8 cellular contexts compared by ENCODE assay signal in genomic region chr14:102362545-102363181, GRCh38. TPM values are rescaled to one million over a fixed set of nuclear protein-coding genes. Genes with fewer than 3 reads are reported as not detected.
DNase-seq lines count a peak whose midpoint lies in the region; ATAC-seq and TF ChIP-seq lines count a peak whose summit lies in the region.

Gene CINP (minus strand): TSS chr14:102362890. CDS start chr14:102362851, 39 bp downstream.
Gene TECPR2 (plus strand): TSS chr14:102362941. CDS start chr14:102376722, 13,781 bp downstream.

- H3K4me1 ChIP-seq in Caco-2 (no peaks in the 10 kb centered on the region), HUES48 (ENCODE audit: control insufficient read depth, insufficient read depth, low read length) (peaks cover 8% of the 10 kb centered on the region), NT2/D1 (ENCODE audit: insufficient read depth, insufficient read length) (no peaks in the 10 kb centered on the region), endocrine pancreas (ENCODE audit: control insufficient read depth, insufficient read depth, low read length) (no peaks in the 10 kb centered on the region)

- H3K4me3 ChIP-seq in Caco-2 (ENCODE audit: low read depth, low read length) (peak within 1 kb of the TSS; percentile 49), HUES48 (ENCODE audit: low read depth, low read length) (peak within 1 kb of the TSS; percentile 95), NT2/D1 (ENCODE audit: insufficient read length, low read depth) (peak within 1 kb of the TSS; percentile 55), endocrine pancreas (ENCODE audit: control insufficient read depth, insufficient read depth, low read length) (peak within 1 kb of the TSS; percentile 89)

- H3K9ac ChIP-seq in HUES48 (ENCODE audit: low read depth, low read length) (peak within 1 kb of the TSS; percentile 40), NT2/D1 (ENCODE audit: insufficient read length, low read depth) (peak within 1 kb of the TSS; percentile 90), endocrine pancreas (ENCODE audit: control insufficient read depth, insufficient read depth, low read length) (peak within 1 kb of the TSS; percentile 95)

- H3K36me3 ChIP-seq in Caco-2 (ENCODE audit: control insufficient read depth, insufficient read depth, low read length) (no peaks in the 10 kb centered on the region), HUES48 (ENCODE audit: control insufficient read depth, insufficient read depth, low read length) (peaks cover 14% of the 10 kb centered on the region), NT2/D1 (ENCODE audit: insufficient read depth, insufficient read length, low read length) (peaks cover 26% of the 10 kb centered on the region), endocrine pancreas (ENCODE audit: control insufficient read depth, insufficient read depth, low read length) (no peaks in the 10 kb centered on the region)

- intact Hi-C loops in Caco-2 (cut with micrococcal nuclease; ENCODE audit: unreplicated experiment) = no loop called here

- H3K9me3 Mint-ChIP-seq in Caco-2 (ENCODE audit: unreplicated experiment) = no peaks in the 10 kb centered on the region

- no peaks in the 10 kb centered on the region for H3K27me3 Mint-ChIP-seq in Caco-2 (ENCODE audit: insufficient read depth, unreplicated experiment)

- peak; percentile 90 for ATAC-seq in GM21390 (IDR thresholded peaks at IDR 0.05; ENCODE audit: unreplicated experiment)

- no peaks in the 10 kb centered on the region for H3K4me1 Mint-ChIP-seq in Caco-2 (ENCODE audit: low read depth, unreplicated experiment)

- H3K27ac ChIP-seq in HUES48 (ENCODE audit: low read depth, low read length) = peak within 1 kb of the TSS; percentile 49

- no TSS peak for BruUV-seq in Caco-2 (replicated peaks; lab: Mats Ljungman, UMichigan)

- H3K4me3 Mint-ChIP-seq in Caco-2 (ENCODE audit: unreplicated experiment) = peak within 1 kb of the TSS; percentile 91

- H3K27ac Mint-ChIP-seq in Caco-2 (ENCODE audit: unreplicated experiment) = peak within 1 kb of the TSS; percentile 82

- CTCF ChIA-PET in Caco-2 (lab: Charles Lee) = no interaction called here

- POLR2A ChIA-PET in Caco-2 (lab: Charles Lee) = interaction anchor here (0.6 to 0.9 kb wide), 3 partner anchors 13 to 277 kb away, joined by 3 to 4 read pairs (median 4); no protein-coding TSS in a partner anchor

- H3K9me3 ChIP-seq in Caco-2 (no peaks in the 10 kb centered on the region), HUES48 (ENCODE audit: control insufficient read depth, insufficient read depth, low read length) (no peaks in the 10 kb centered on the region), NT2/D1 (ENCODE audit: insufficient read depth, low read length) (no peaks in the 10 kb centered on the region), endocrine pancreas (ENCODE audit: control insufficient read depth, low read length) (no peaks in the 10 kb centered on the region)

- DNase-seq in Caco-2 (peak; percentile 96), NT2/D1 (ENCODE audit: low read depth, low spot score) (peak; percentile 89), mesenteric fat pad (ENCODE audit: low spot score) (peak; percentile 99)
- DNase-seq in activated CD8-positive, alpha-beta memory T cell treated with anti-CD3 and anti-CD28 coated beads, Interleukin-2, amount 50 U/mL, for 1 hour (ENCODE audit: extremely low read depth) = peak; percentile 84
- DNase-seq in stimulated activated CD8-positive, alpha-beta memory T cell treated with anti-CD3 and anti-CD28 coated beads, Interleukin-15, amount 100 ng/mL, for 1 hour (ENCODE audit: low read depth) = peak; percentile 98

- peaks cover 12% of the 10 kb centered on the region for H3K36me3 Mint-ChIP-seq in Caco-2 (ENCODE audit: insufficient read depth, unreplicated experiment)

- no peak for TF ChIP-seq CTCF in Caco-2 (IDR thresholded peaks at IDR 0.05; ENCODE audit: insufficient read depth in 1 of 2, low read depth in 1 of 2, low read length in 1 of 2, severe bottlenecking in 1 of 2, unreplicated experiment in 1 of 2)

- H3K27me3 ChIP-seq in Caco-2 (replicated peaks; ENCODE audit: control insufficient read depth, insufficient read depth, low read length) (no peaks in the 10 kb centered on the region), HUES48 (ENCODE audit: control insufficient read depth, insufficient read depth, low read length) (no peaks in the 10 kb centered on the region), NT2/D1 (ENCODE audit: insufficient read depth, insufficient read length) (no peaks in the 10 kb centered on the region), endocrine pancreas (ENCODE audit: control insufficient read depth, insufficient read depth, low read length) (no peaks in the 10 kb centered on the region)

RNA-seq across cellular contexts. Expression of gene CINP, which starts in this region (rescaled TPM):
- total RNA-seq in Caco-2 (2022) (38.9 and 41.5 TPM in 2 replicates), mesenteric fat pad (34.1 TPM)

RNA-seq across cellular contexts. Expression of gene TECPR2, which starts in this region (rescaled TPM):
- total RNA-seq in Caco-2 (2022) (5.4 and 9.3 TPM in 2 replicates), mesenteric fat pad (29.5 TPM)

Comparison
In these comparisons a context has a peak if more than half of its experiments do, and no peak if none do; other contexts are left out.
1. Peak in every context shown above with its lines: DNase-seq, ATAC-seq, H3K4me3 ChIP-seq and H3K27ac ChIP-seq.
2. H3K9ac ChIP-seq: peak in every context shown above with its lines; median percentile 95 in endocrine pancreas; 90 in NT2/D1; 40 in HUES48.